In genomic region chr3:28575748-28576589, GRCh38 we compare ENCODE assay signal across 10 cellular contexts.
DNase-seq lines count a peak whose midpoint lies in the region; ATAC-seq, FAIRE-seq and TF ChIP-seq lines count a peak whose summit lies in the region.
"Had no signal": no experiment of that assay in that cellular context is flagged by ENCODE, and none has a peak within 500 bp of the region (broad histone marks: within the 10 kb centered on the region; RNA-seq: fewer than 3 reads in every experiment).

No MANE protein-coding gene starts in this region.

- no peaks in the 10 kb centered on the region for H3K27me3 ChIP-seq in thoracic aorta (replicated peaks; ENCODE audit: insufficient read depth)

- no peak overlapping the region for H3K27ac ChIP-seq in kidney (ENCODE audit: low read depth in 2 of 2, low read length in 2 of 2)
- peak overlapping the region; percentile 60 to 64 for H3K27ac ChIP-seq in thoracic aorta
- H3K27ac ChIP-seq: C4-2B had no signal

- DNase-seq in NCI-H345 (lab: John Stamatoyannopoulos, UW) (peak; percentile 53), NCI-H345 treated with DMSO at 0.1 percent for 48 hours (lab: John Stamatoyannopoulos, UW; ENCODE audit: unreplicated experiment) (no peak), astrocyte of the hippocampus (ENCODE audit: low read depth, low spot score) (peak; percentile 77), kidney (peak; percentile 59), thoracic aorta (ENCODE audit: low spot score) (no peak), NCI-H526 treated with DMSO at 0.1 percent for 48 hours (lab: John Stamatoyannopoulos, UW) (no peak)
- no peak for DNase-seq in activated CD8-positive, alpha-beta memory T cell treated with anti-CD3 and anti-CD28 coated beads, Interleukin-2, amount 50 U/mL, for 48 hours
- no peak for DNase-seq in activated effector memory CD4-positive, alpha-beta T cell treated with anti-CD3 and anti-CD28 coated beads, Interleukin-2, amount 50 U/mL, for 16 hours

- H3K9me3 ChIP-seq in kidney (ENCODE audit: control insufficient read depth in 1 of 2, low read length in 2 of 2) (no peaks in the 10 kb centered on the region), thoracic aorta (no peaks in the 10 kb centered on the region)

- H3K36me3 ChIP-seq in kidney (ENCODE audit: control insufficient read depth in 1 of 2, insufficient read depth in 2 of 2, low read length in 2 of 2) (no peaks in the 10 kb centered on the region), thoracic aorta (no peaks in the 10 kb centered on the region)

- TF ChIP-seq CTCF in kidney (IDR thresholded peaks at IDR 0.05; ENCODE audit: borderline replicate concordance, extremely low read depth, insufficient read depth) (no peak), thoracic aorta (IDR thresholded peaks at IDR 0.05) (no peak)

- peak; percentile 29 for ATAC-seq in thoracic aorta (ENCODE audit: insufficient number of reproducible peaks, low FRiP score, low read depth)

- no peak for FAIRE-seq in kidney (lab: Jason Lieb, UNC)
- FAIRE-seq: islet of Langerhans had no signal

- H3K4me3 ChIP-seq in kidney (ENCODE audit: low read length in 2 of 2) (peak overlapping the region; percentile 43 to 48), thoracic aorta (peak overlapping the region; percentile 91)

- H3K4me1 ChIP-seq in kidney (ENCODE audit: control insufficient read depth in 1 of 2, insufficient read depth in 1 of 2, low read depth in 1 of 2, low read length in 2 of 2) (peaks cover 0 to 5% of the 10 kb centered on the region in 2 donors), thoracic aorta (ENCODE audit: control insufficient read depth in 1 of 2, low read depth in 2 of 2) (peaks cover 3 to 5% of the 10 kb centered on the region in 2 donors)

- intact Hi-C loops in kidney (cut with DNase I), result no loop called here

- H3K9ac ChIP-seq in kidney (ENCODE audit: low read length in 2 of 2), result no peak overlapping the region

Comparison
In these comparisons a context has a peak if more than half of its experiments do, and no peak if none do; other contexts are left out.
1. DNase-seq: peak in NCI-H345 (single experiment), astrocyte of the hippocampus (single experiment) and kidney (single experiment); none in NCI-H345 treated with DMSO at 0.1 percent for 48 hours (single experiment), thoracic aorta (single experiment), NCI-H526 treated with DMSO at 0.1 percent for 48 hours (single experiment), activated CD8-positive, alpha-beta memory T cell treated with anti-CD3 and anti-CD28 coated beads, Interleukin-2, amount 50 U/mL, for 48 hours (single experiment) and activated effector memory CD4-positive, alpha-beta T cell treated with anti-CD3 and anti-CD28 coated beads, Interleukin-2, amount 50 U/mL, for 16 hours (single experiment).
2. H3K27ac ChIP-seq: peak in thoracic aorta (2 of 2); none in kidney (0 of 2).